12 cellular contexts compared by ENCODE assay signal in genomic region chr2:27681844-27682243, GRCh38. TPM values are rescaled to one million over a fixed set of nuclear protein-coding genes. Genes with fewer than 3 reads are reported as not detected.
DNase-seq lines count a peak whose midpoint lies in the region; ATAC-seq and TF ChIP-seq lines count a peak whose summit lies in the region.
"Had no signal": no experiment of that assay in that cellular context is flagged by ENCODE, and none has a peak within 500 bp of the region (broad histone marks: within the 10 kb centered on the region; RNA-seq: fewer than 3 reads in every experiment).

No MANE protein-coding gene starts in this region.

- H3K27ac Mint-ChIP-seq in chondrocyte (ENCODE audit: unreplicated experiment) (peak overlapping the region; percentile 99), mesothelial cell of epicardium (peak overlapping the region; percentile 72)

- H3K4me3 ChIP-seq in HUES48 (ENCODE audit: low read depth, low read length) = no peak overlapping the region
- H3K4me3 ChIP-seq: vagina had no signal

- H3K9me3 Mint-ChIP-seq in chondrocyte (ENCODE audit: low read depth) = no peaks in the 10 kb centered on the region
- no peaks in the 10 kb centered on the region for H3K9me3 Mint-ChIP-seq in mesothelial cell of epicardium

- DNase-seq in AG08396 (ENCODE audit: low spot score) (peak; percentile 15), chondrocyte (ENCODE audit: low spot score) (no peak), mesothelial cell of epicardium (ENCODE audit: low spot score in 2 of 2, unreplicated experiment in 2 of 2) (no peak), NCI-H1417 (lab: John Stamatoyannopoulos, UW) (no peak), NAMALWA (ENCODE audit: low spot score) (no peak)
- no peak for DNase-seq in stimulated activated naive CD4-positive, alpha-beta T cell (lab: John Stamatoyannopoulos, UW)
- DNase-seq: islet precursor cell; stimulated activated CD4-positive, alpha-beta T cell treated with anti-CD3 and anti-CD28 coated beads, Interleukin-12 subunit alpha, Interleukin-12 subunit beta, amount 100 ng/mL, for 4 hours had no signal

- H3K4me3 Mint-ChIP-seq in chondrocyte (ENCODE audit: unreplicated experiment) (no peak overlapping the region), mesothelial cell of epicardium (no peak overlapping the region)

- H3K27ac ChIP-seq in HUES48 (ENCODE audit: low read depth, low read length) = peak overlapping the region; percentile 69
- H3K27ac ChIP-seq: HL-60 had no signal

- no peak for TF ChIP-seq CTCF in chondrocyte (IDR thresholded peaks at IDR 0.05)
- TF ChIP-seq CTCF in mesothelial cell of epicardium (IDR thresholded peaks at IDR 0.05; ENCODE audit: unreplicated experiment) = no peak

- H3K4me1 ChIP-seq in HUES48 (ENCODE audit: control insufficient read depth, insufficient read depth, low read length) = no peaks in the 10 kb centered on the region

- no peaks in the 10 kb centered on the region for H3K9me3 ChIP-seq in HUES48 (ENCODE audit: control insufficient read depth, insufficient read depth, low read length)
- H3K9me3 ChIP-seq: vagina had no signal

- H3K9ac ChIP-seq in HUES48 (ENCODE audit: low read depth, low read length) = no peak overlapping the region

- no peaks in the 10 kb centered on the region for H3K27me3 Mint-ChIP-seq in chondrocyte (ENCODE audit: low read depth)
- H3K27me3 Mint-ChIP-seq in mesothelial cell of epicardium (ENCODE audit: low read depth) = no peaks in the 10 kb centered on the region

- peaks cover 64% of the 10 kb centered on the region for H3K36me3 ChIP-seq in HUES48 (ENCODE audit: control insufficient read depth, insufficient read depth, low read length)

- no peaks in the 10 kb centered on the region for H3K27me3 ChIP-seq in HUES48 (ENCODE audit: control insufficient read depth, insufficient read depth, low read length)
- H3K27me3 ChIP-seq: vagina had no signal

- no peak for ATAC-seq in HG03432 (IDR thresholded peaks at IDR 0.05; ENCODE audit: unreplicated experiment)

- peaks cover 21% of the 10 kb centered on the region for H3K36me3 Mint-ChIP-seq in chondrocyte (ENCODE audit: low read depth)
- H3K36me3 Mint-ChIP-seq in mesothelial cell of epicardium = peaks cover 22% of the 10 kb centered on the region

- H3K4me1 Mint-ChIP-seq in chondrocyte (ENCODE audit: low read depth) (peaks cover 35% of the 10 kb centered on the region), mesothelial cell of epicardium (no peaks in the 10 kb centered on the region)

RNA-seq across cellular contexts. Expression of gene SLC4A1AP, which starts 18.2 kb away (rescaled TPM):
- total RNA-seq in chondrocyte = 16.4 to 24.3 TPM (median 18.8 TPM) in 3 replicates
- total RNA-seq in mesothelial cell of epicardium = 18.8 to 20.0 TPM (median 19.1 TPM) in 3 replicates

RNA-seq across cellular contexts. Expression of gene SUPT7L, which starts 18.4 kb away (rescaled TPM):
- total RNA-seq in chondrocyte (29.1 to 37.1 TPM (median 30.7 TPM) in 3 replicates), mesothelial cell of epicardium (40.6 to 42.6 TPM (median 41.2 TPM) in 3 replicates)

RNA-seq across cellular contexts. Expression of gene GPN1, which starts 53.0 kb away (rescaled TPM):
- total RNA-seq in chondrocyte = 24.1 to 31.0 TPM (median 26.5 TPM) in 3 replicates
- 32.4 to 36.7 TPM (median 36.3 TPM) in 3 replicates for total RNA-seq in mesothelial cell of epicardium

RNA-seq across cellular contexts. Expression of gene CCDC121, which starts 53.0 kb away (rescaled TPM):
- total RNA-seq in chondrocyte = 1.6 to 2.7 TPM (median 1.7 TPM) in 3 replicates
- 4.6 to 5.2 TPM (median 4.9 TPM) in 3 replicates for total RNA-seq in mesothelial cell of epicardium
